In the genomic region with DNA sequence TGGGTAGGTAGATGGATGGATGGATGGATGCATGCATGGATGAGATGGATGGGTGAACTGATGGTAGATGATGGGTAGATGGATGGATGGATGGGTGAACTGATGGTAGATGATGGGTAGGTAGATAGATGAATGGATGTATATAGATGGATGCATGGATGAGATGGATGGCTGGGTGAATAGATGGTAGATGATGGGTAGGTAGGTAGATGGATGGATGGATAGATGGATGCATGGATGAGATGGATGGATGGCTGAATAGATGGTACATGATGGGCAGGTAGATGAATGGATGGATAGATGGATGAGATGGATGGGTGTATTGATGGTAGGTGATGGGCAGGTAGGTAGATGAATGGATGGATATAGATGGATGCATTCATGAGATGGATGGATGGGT, we compare ENCODE assay signal across 4 cellular contexts.
A peak's percentile ranks its signal among the peaks of the same experiment; 100 is the strongest.
TF ChIP-seq lines count a peak whose summit lies in the region.

No MANE protein-coding gene starts in this region.

TF ChIP-seq in A549, 52 proteins besides CTCF, POLR2A, EP300 and RAD21:
- TF ChIP-seq EHMT2 (IDR thresholded peaks at IDR 0.05; ENCODE audit: low read depth) (0 out of 2 replicates have a peak, but pooled peaks have one; percentile 52), FOSB (CRISPR knock-in tag; IDR thresholded peaks at IDR 0.05) (no peak), CHD2 (IDR thresholded peaks at IDR 0.05; ENCODE audit: low read length, partially characterized antibody) (no peak), MAX (IDR thresholded peaks at IDR 0.05) (no peak), MAZ (IDR thresholded peaks at IDR 0.05; ENCODE audit: borderline replicate concordance, low read depth, low read length) (no peak), NPAS2 (CRISPR knock-in tag; IDR thresholded peaks at IDR 0.05; ENCODE audit: borderline replicate concordance) (no peak), ATOH8 (CRISPR knock-in tag; IDR thresholded peaks at IDR 0.05; ENCODE audit: low read depth) (no peak), ZSCAN20 (CRISPR knock-in tag; IDR thresholded peaks at IDR 0.05) (no peak)

TF ChIP-seq in GM12891, 5 proteins besides CTCF, POLR2A, EP300 and RAD21:
- TF ChIP-seq POU2F2 (IDR thresholded peaks at IDR 0.05; ENCODE audit: low read depth, low read length) (no peak), SPI1 (IDR thresholded peaks at IDR 0.05; ENCODE audit: low read depth, low read length) (no peak), TAF1 (IDR thresholded peaks at IDR 0.05; ENCODE audit: low read depth, low read length) (no peak), POLR2AphosphoS5 (IDR thresholded peaks at IDR 0.05; ENCODE audit: low read depth, low read length) (no peak), PAX5 (IDR thresholded peaks at IDR 0.05; ENCODE audit: insufficient read depth, low read length, severe bottlenecking) (no peak)

TF ChIP-seq in HEK293T, 16 proteins besides CTCF, POLR2A, EP300 and RAD21:
- TF ChIP-seq SP1 (IDR thresholded peaks at IDR 0.05) (no peak), PKNOX1 (IDR thresholded peaks at IDR 0.05) (no peak), TARDBP (IDR thresholded peaks at IDR 0.05) (peak; percentile 48; the same call in 1 of the 2 replicates)

TF ChIP-seq in IMR-90, 13 proteins besides CTCF, POLR2A, EP300 and RAD21:
- TF ChIP-seq USF2 (IDR thresholded peaks at IDR 0.05; ENCODE audit: low read depth, low read length) (no peak), CEBPB (IDR thresholded peaks at IDR 0.05; ENCODE audit: low read depth, low read length) (no peak)
- TF ChIP-seq, protein P1, sequence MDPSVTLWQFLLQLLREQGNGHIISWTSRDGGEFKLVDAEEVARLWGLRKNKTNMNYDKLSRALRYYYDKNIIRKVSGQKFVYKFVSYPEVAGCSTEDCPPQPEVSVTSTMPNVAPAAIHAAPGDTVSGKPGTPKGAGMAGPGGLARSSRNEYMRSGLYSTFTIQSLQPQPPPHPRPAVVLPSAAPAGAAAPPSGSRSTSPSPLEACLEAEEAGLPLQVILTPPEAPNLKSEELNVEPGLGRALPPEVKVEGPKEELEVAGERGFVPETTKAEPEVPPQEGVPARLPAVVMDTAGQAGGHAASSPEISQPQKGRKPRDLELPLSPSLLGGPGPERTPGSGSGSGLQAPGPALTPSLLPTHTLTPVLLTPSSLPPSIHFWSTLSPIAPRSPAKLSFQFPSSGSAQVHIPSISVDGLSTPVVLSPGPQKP (IDR thresholded peaks at IDR 0.05; ENCODE audit: borderline replicate concordance, low read depth, low read length) = no peak
